ENCODE assay signal across 1 cellular context in the genomic region with DNA sequence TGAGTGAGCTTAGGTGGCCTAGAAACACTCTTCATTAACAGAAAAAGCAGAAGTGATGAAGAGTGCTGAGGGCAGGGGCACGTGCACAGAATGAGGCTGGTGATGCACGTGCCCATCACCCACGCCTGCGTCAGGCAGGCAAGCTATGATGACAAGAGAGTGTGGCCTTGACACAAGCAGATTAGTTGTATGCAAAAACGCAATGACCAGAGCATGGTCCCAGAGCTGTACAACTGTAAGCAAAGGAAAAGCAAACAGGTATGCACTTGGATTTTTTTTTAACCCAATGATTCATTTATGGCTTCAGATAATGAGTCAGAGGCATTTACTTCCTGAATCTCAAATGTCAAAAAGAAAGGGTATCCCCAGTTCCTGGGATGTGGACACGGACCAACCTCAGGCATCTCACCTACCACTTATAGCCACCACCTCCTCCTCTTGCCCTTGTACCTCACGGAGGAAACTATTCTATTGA.
TF ChIP-seq lines count a peak whose summit lies in the region.

No MANE protein-coding gene starts in this region.

TF ChIP-seq in K562, 482 proteins besides CTCF, POLR2A, EP300 and RAD21 (continued from another document):
- no peak for TF ChIP-seq SIN3B (IDR thresholded peaks at IDR 0.05; ENCODE audit: low read depth)
- TF ChIP-seq CREM (IDR thresholded peaks at IDR 0.05; ENCODE audit: low read depth), result peak; percentile 34; the same call in 1 of the 2 replicates
- TF ChIP-seq, protein P1, sequence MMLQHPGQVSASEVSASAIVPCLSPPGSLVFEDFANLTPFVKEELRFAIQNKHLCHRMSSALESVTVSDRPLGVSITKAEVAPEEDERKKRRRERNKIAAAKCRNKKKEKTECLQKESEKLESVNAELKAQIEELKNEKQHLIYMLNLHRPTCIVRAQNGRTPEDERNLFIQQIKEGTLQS (IDR thresholded peaks at IDR 0.05), result peak; percentile 26; the same call in 1 of the 2 replicates
- TF ChIP-seq, protein P1 (CRISPR knock-in tag; conservative IDR thresholded peaks at IDR 0.05), result no peak
- no peak for TF ChIP-seq ZNF174 (CRISPR knock-in tag; IDR thresholded peaks at IDR 0.05)
- TF ChIP-seq FOSL1 (tag; conservative IDR thresholded peaks at IDR 0.05), result peak; percentile 63; the same call in 1 of the 2 replicates
- no peak for TF ChIP-seq NR4A1 (CRISPR knock-in tag; IDR thresholded peaks at IDR 0.05)
- TF ChIP-seq NR4A1 (tag; IDR thresholded peaks at IDR 0.05), result no peak
- TF ChIP-seq COPS2 (conservative IDR thresholded peaks at IDR 0.05), result no peak
- no peak for TF ChIP-seq ZBED1 (IDR thresholded peaks at IDR 0.05)
- no peak for TF ChIP-seq TOE1 (IDR thresholded peaks at IDR 0.05; ENCODE audit: borderline replicate concordance)
- no peak for TF ChIP-seq TOE1 (CRISPR knock-in tag; IDR thresholded peaks at IDR 0.05; ENCODE audit: borderline replicate concordance, low read depth)
- peak; percentile 96 for TF ChIP-seq BHLHE40 (IDR thresholded peaks at IDR 0.05; ENCODE audit: low read length)
- TF ChIP-seq MECOM (CRISPR knock-in tag; IDR thresholded peaks at IDR 0.05), result no peak
- TF ChIP-seq LEF1 (IDR thresholded peaks at IDR 0.05), result peak; percentile 30; the same call in 1 of the 2 replicates
- TF ChIP-seq DACH1 (IDR thresholded peaks at IDR 0.05; ENCODE audit: partially characterized antibody), result no peak
- no peak for TF ChIP-seq TEAD2 (tag; IDR thresholded peaks at IDR 0.05)
- TF ChIP-seq, protein P2, sequence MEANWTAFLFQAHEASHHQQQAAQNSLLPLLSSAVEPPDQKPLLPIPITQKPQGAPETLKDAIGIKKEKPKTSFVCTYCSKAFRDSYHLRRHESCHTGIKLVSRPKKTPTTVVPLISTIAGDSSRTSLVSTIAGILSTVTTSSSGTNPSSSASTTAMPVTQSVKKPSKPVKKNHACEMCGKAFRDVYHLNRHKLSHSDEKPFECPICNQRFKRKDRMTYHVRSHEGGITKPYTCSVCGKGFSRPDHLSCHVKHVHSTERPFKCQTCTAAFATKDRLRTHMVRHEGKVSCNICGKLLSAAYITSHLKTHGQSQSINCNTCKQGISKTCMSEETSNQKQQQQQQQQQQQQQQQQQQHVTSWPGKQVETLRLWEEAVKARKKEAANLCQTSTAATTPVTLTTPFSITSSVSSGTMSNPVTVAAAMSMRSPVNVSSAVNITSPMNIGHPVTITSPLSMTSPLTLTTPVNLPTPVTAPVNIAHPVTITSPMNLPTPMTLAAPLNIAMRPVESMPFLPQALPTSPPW (CRISPR knock-in tag; IDR thresholded peaks at IDR 0.05), result no peak
- no peak for TF ChIP-seq SMARCA5 (IDR thresholded peaks at IDR 0.05)
- TF ChIP-seq CHD4 (IDR thresholded peaks at IDR 0.05; ENCODE audit: insufficient read depth, insufficient replicate concordance, low read depth, low read length, poor library complexity, severe bottlenecking), result no peak
- TF ChIP-seq L3MBTL2 (IDR thresholded peaks at IDR 0.05), result 0 out of 2 replicates have a peak, but pooled peaks have one; percentile 33
